ENCODE assay signal across 1 cellular context in genomic region chr14:78902010-78902623, GRCh38.
TF ChIP-seq lines count a peak whose summit lies in the region.

No MANE protein-coding gene starts in this region.

TF ChIP-seq in HepG2, 621 proteins besides CTCF, POLR2A, EP300 and RAD21 (continued from another document):
- no peak for TF ChIP-seq ZNF674 (CRISPR knock-in tag; IDR thresholded peaks at IDR 0.05; ENCODE audit: low read depth)
